In the genomic region with DNA sequence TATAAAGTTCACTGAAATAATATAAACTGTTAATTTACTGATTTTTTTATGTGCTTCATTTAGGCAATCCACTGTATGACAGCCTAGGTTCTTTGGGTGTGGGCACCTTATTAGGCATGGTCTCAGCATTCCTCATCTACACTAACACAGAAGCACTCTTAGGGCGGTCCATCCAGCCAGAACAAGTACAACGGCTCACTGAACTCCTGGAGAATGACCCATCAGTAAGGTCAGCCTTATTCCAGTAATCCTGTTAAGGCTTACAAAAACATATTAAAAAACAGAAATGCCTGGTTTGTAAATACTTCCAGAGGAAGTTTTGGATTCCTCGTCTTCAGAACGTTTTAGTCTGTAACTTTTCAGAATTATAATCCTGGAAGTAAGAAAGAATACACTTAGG, we compare ENCODE assay signal across 26 cellular contexts.
"Had no signal": no experiment of that assay in that cellular context is flagged by ENCODE, and none has a peak within 500 bp of the region (broad histone marks: within the 10 kb centered on the region; RNA-seq: fewer than 3 reads in every experiment).

No MANE protein-coding gene starts in this region.

- DNase-seq: hypothalamus; immature natural killer cell; kidney; left cardiac atrium; left ventricle myocardium superior; lower lobe of right lung; mammary epithelial cell; mesendoderm; naive B cell; natural killer cell; nephron progenitor cell; occipital lobe; psoas muscle; right lobe of liver; stimulated activated CD4-positive, alpha-beta T cell treated with anti-CD3 and anti-CD28 coated beads, Interleukin-1b, Interleukin-23, amount 100 ng/mL, for 48 hours; stimulated activated CD4-positive, alpha-beta T cell treated with anti-CD3 and anti-CD28 coated beads, Interleukin-2, amount 100 ng/mL, for 48 hours; stimulated activated CD4-positive, alpha-beta T cell treated with anti-CD3 and anti-CD28 coated beads, Interleukin-4, amount 100 ng/mL, for 4 hours; stimulated activated CD8-positive, alpha-beta memory T cell treated with anti-CD3 and anti-CD28 coated beads, Interleukin-4, amount 100 ng/mL, for 48 hours; stimulated activated naive CD4-positive, alpha-beta T cell treated with Interleukin-2 at 50 U/mL for 16 hours; stimulated activated naive CD8-positive, alpha-beta T cell treated with anti-CD3 and anti-CD28 coated beads, Interleukin-15, amount 100 ng/mL, for 72 hours; substantia nigra; transverse colon; upper lobe of left lung had no signal

- H3K4me1 Mint-ChIP-seq: immature natural killer cell; mesothelial cell of epicardium; naive B cell; natural killer cell; nephron progenitor cell; neural progenitor cell; stimulated activated memory B cell treated with anti-CD40 and anti-IgM and Interleukin-4, amounts not matched to agents 10 μg/mL and 1 μg/mL and 100 μg/mL, for 72 hours; stimulated activated naive CD8-positive, alpha-beta T cell treated with anti-CD3 and anti-CD28 coated beads, Interleukin-15, amount 100 ng/mL, for 72 hours had no signal

- H3K4me3 Mint-ChIP-seq: immature natural killer cell; mesothelial cell of epicardium; naive B cell; natural killer cell; nephron progenitor cell; neural progenitor cell; stimulated activated memory B cell treated with anti-CD40 and anti-IgM and Interleukin-4, amounts not matched to agents 10 μg/mL and 1 μg/mL and 100 μg/mL, for 72 hours; stimulated activated naive CD8-positive, alpha-beta T cell treated with anti-CD3 and anti-CD28 coated beads, Interleukin-15, amount 100 ng/mL, for 72 hours had no signal

- H3K27ac Mint-ChIP-seq: immature natural killer cell; mesothelial cell of epicardium; natural killer cell; nephron progenitor cell; neural progenitor cell; stimulated activated memory B cell treated with anti-CD40 and anti-IgM and Interleukin-4, amounts not matched to agents 10 μg/mL and 1 μg/mL and 100 μg/mL, for 72 hours had no signal

- H3K27me3 Mint-ChIP-seq: naive B cell; stimulated activated memory B cell treated with anti-CD40 and anti-IgM and Interleukin-4, amounts not matched to agents 10 μg/mL and 1 μg/mL and 100 μg/mL, for 72 hours; stimulated activated naive CD8-positive, alpha-beta T cell treated with anti-CD3 and anti-CD28 coated beads, Interleukin-15, amount 100 ng/mL, for 72 hours had no signal

- H3K9me3 Mint-ChIP-seq: immature natural killer cell; mesothelial cell of epicardium; naive B cell; natural killer cell; nephron progenitor cell; neural progenitor cell; stimulated activated memory B cell treated with anti-CD40 and anti-IgM and Interleukin-4, amounts not matched to agents 10 μg/mL and 1 μg/mL and 100 μg/mL, for 72 hours; stimulated activated naive CD8-positive, alpha-beta T cell treated with anti-CD3 and anti-CD28 coated beads, Interleukin-15, amount 100 ng/mL, for 72 hours had no signal

- H3K36me3 Mint-ChIP-seq: natural killer cell had no signal
